In the genomic region with DNA sequence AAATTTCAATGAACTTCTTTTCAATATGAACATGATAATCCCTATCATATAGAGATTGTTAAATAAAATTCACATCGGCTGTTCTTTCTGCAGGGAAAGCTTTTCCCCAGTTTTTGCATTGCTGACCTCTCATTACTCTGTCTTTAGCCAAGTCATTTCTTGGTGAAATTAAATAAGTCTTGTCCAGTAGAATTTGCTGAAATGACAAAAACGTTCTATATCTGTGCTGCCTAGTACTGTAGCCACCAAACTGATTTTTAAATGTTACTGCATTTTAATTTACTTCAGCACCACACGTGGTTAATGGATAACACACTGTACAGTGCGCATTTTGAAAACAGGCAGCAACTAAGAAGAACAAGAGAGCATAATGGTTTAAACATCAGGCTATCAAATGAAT, we compare ENCODE assay signal across 32 cellular contexts.
"Had no signal": no experiment of that assay in that cellular context is flagged by ENCODE, and none has a peak within 500 bp of the region (broad histone marks: within the 10 kb centered on the region; RNA-seq: fewer than 3 reads in every experiment).

No MANE protein-coding gene starts in this region.

- H3K27me3 ChIP-seq: adrenal gland, body of pancreas, colonic mucosa, esophagus squamous epithelium, gastroesophageal sphincter had no signal

- H3K27ac Mint-ChIP-seq: activated CD4-positive, alpha-beta memory T cell treated with anti-CD3 and anti-CD28 coated beads for 36 hours; activated CD4-positive, alpha-beta T cell treated with anti-CD3 and anti-CD28 coated beads for 36 hours; activated CD4-positive, alpha-beta T cell treated with anti-CD3 and anti-CD28 coated beads, Interleukin-2, amount 10 ng/mL, durations not matched to agents 24 days and 14 days; activated CD8-positive, alpha-beta memory T cell treated with anti-CD3 and anti-CD28 coated beads, Interleukin-2, amount 10 ng/mL, durations not matched to agents 7 days and 5 days; activated CD8-positive, alpha-beta T cell treated with anti-CD3 and anti-CD28 coated beads, Interleukin-2, amount 10 ng/mL, durations not matched to agents 7 days and 5 days; activated naive CD4-positive, alpha-beta T cell treated with anti-CD3 and anti-CD28 coated beads for 36 hours; activated naive CD4-positive, alpha-beta T cell treated with anti-CD3 and anti-CD28 coated beads, Interleukin-2, amount 50 U/mL, for 24 hours; activated naive CD8-positive, alpha-beta T cell treated with anti-CD3 and anti-CD28 coated beads for 36 hours; activated naive CD8-positive, alpha-beta T cell treated with anti-CD3 and anti-CD28 coated beads, Interleukin-2, amount 50 U/mL, for 24 hours; activated T-helper 1 cell treated with anti-CD3 and anti-CD28 coated beads, Interleukin-12 subunit alpha, Interleukin-12 subunit beta, Interleukin-2, Interleukin-4 antibody, amounts not matched to agents 30 ng/mL and 10 ng/mL and 1 ng/mL, durations not matched to agents 14 hours and 24 hours and 36 hours; activated T-helper 2 cell treated with anti-CD3 and anti-CD28 coated beads, Interferon-gamma antibody, Interleukin-2, Interleukin-4, amounts not matched to agents 10 μg/mL and 5 μg/mL and 100 μg/mL, durations not matched to agents 14 hours and 24 hours and 36 hours had no signal

- ATAC-seq: activated CD4-positive, alpha-beta T cell treated with anti-CD3 and anti-CD28 coated beads for 36 hours; activated CD8-positive, alpha-beta memory T cell treated with anti-CD3 and anti-CD28 coated beads, Interleukin-2, amount 10 ng/mL, durations not matched to agents 7 days and 5 days; activated CD8-positive, alpha-beta T cell treated with anti-CD3 and anti-CD28 coated beads, Interleukin-2, amount 10 ng/mL, durations not matched to agents 7 days and 5 days; activated naive CD8-positive, alpha-beta T cell treated with anti-CD3 and anti-CD28 coated beads, Interleukin-2, amount 50 U/mL, for 24 hours; body of pancreas; gastroesophageal sphincter had no signal

- H3K4me1 ChIP-seq: adrenal gland, colonic mucosa, esophagus squamous epithelium, gastroesophageal sphincter had no signal

- H3K4me3 ChIP-seq: adrenal gland, body of pancreas, colonic mucosa, esophagus squamous epithelium, gastroesophageal sphincter had no signal

- H3K36me3 ChIP-seq: adrenal gland, colonic mucosa, esophagus squamous epithelium, gastroesophageal sphincter had no signal

- FAIRE-seq: endometrium, endothelial cell of umbilical vein had no signal

- H3K36me3 Mint-ChIP-seq: activated CD4-positive, alpha-beta memory T cell treated with anti-CD3 and anti-CD28 coated beads for 36 hours; activated CD8-positive, alpha-beta memory T cell treated with anti-CD3 and anti-CD28 coated beads, Interleukin-2, amount 10 ng/mL, durations not matched to agents 7 days and 5 days; activated naive CD4-positive, alpha-beta T cell treated with anti-CD3 and anti-CD28 coated beads, Interleukin-2, amount 50 U/mL, for 24 hours; activated naive CD8-positive, alpha-beta T cell treated with anti-CD3 and anti-CD28 coated beads for 36 hours had no signal

- H3K4me1 Mint-ChIP-seq: activated CD4-positive, alpha-beta T cell treated with anti-CD3 and anti-CD28 coated beads for 36 hours; activated CD4-positive, alpha-beta T cell treated with anti-CD3 and anti-CD28 coated beads, Interleukin-2, amount 10 ng/mL, durations not matched to agents 24 days and 14 days; activated CD8-positive, alpha-beta memory T cell treated with anti-CD3 and anti-CD28 coated beads, Interleukin-2, amount 10 ng/mL, durations not matched to agents 7 days and 5 days; activated naive CD4-positive, alpha-beta T cell treated with anti-CD3 and anti-CD28 coated beads, Interleukin-2, amount 50 U/mL, for 24 hours; activated naive CD8-positive, alpha-beta T cell treated with anti-CD3 and anti-CD28 coated beads for 36 hours; activated naive CD8-positive, alpha-beta T cell treated with anti-CD3 and anti-CD28 coated beads, Interleukin-2, amount 50 U/mL, for 24 hours had no signal

- H3K4me3 Mint-ChIP-seq: activated CD4-positive, alpha-beta memory T cell treated with anti-CD3 and anti-CD28 coated beads for 36 hours; activated CD4-positive, alpha-beta T cell treated with anti-CD3 and anti-CD28 coated beads for 36 hours; activated CD4-positive, alpha-beta T cell treated with anti-CD3 and anti-CD28 coated beads, Interleukin-2, amount 10 ng/mL, durations not matched to agents 24 days and 14 days; activated CD8-positive, alpha-beta memory T cell treated with anti-CD3 and anti-CD28 coated beads, Interleukin-2, amount 10 ng/mL, durations not matched to agents 7 days and 5 days; activated CD8-positive, alpha-beta T cell treated with anti-CD3 and anti-CD28 coated beads, Interleukin-2, amount 10 ng/mL, durations not matched to agents 7 days and 5 days; activated naive CD4-positive, alpha-beta T cell treated with anti-CD3 and anti-CD28 coated beads for 36 hours; activated naive CD4-positive, alpha-beta T cell treated with anti-CD3 and anti-CD28 coated beads, Interleukin-2, amount 50 U/mL, for 24 hours; activated naive CD8-positive, alpha-beta T cell treated with anti-CD3 and anti-CD28 coated beads for 36 hours; activated naive CD8-positive, alpha-beta T cell treated with anti-CD3 and anti-CD28 coated beads, Interleukin-2, amount 50 U/mL, for 24 hours; activated T-helper 1 cell treated with anti-CD3 and anti-CD28 coated beads, Interleukin-12 subunit alpha, Interleukin-12 subunit beta, Interleukin-2, Interleukin-4 antibody, amounts not matched to agents 30 ng/mL and 10 ng/mL and 1 ng/mL, durations not matched to agents 14 hours and 24 hours and 36 hours had no signal

- H3K9me3 ChIP-seq: adrenal gland, body of pancreas, colonic mucosa, esophagus squamous epithelium, gastroesophageal sphincter had no signal

- H3K27me3 Mint-ChIP-seq: activated CD4-positive, alpha-beta memory T cell treated with anti-CD3 and anti-CD28 coated beads for 36 hours; activated CD4-positive, alpha-beta T cell treated with anti-CD3 and anti-CD28 coated beads, Interleukin-2, amount 10 ng/mL, durations not matched to agents 24 days and 14 days; activated CD8-positive, alpha-beta memory T cell treated with anti-CD3 and anti-CD28 coated beads, Interleukin-2, amount 10 ng/mL, durations not matched to agents 7 days and 5 days; activated naive CD8-positive, alpha-beta T cell treated with anti-CD3 and anti-CD28 coated beads for 36 hours; activated naive CD8-positive, alpha-beta T cell treated with anti-CD3 and anti-CD28 coated beads, Interleukin-2, amount 50 U/mL, for 24 hours had no signal

- H3K9me3 Mint-ChIP-seq: activated CD4-positive, alpha-beta memory T cell treated with anti-CD3 and anti-CD28 coated beads for 36 hours; activated naive CD8-positive, alpha-beta T cell treated with anti-CD3 and anti-CD28 coated beads for 36 hours had no signal

- H3K27ac ChIP-seq: adrenal gland, body of pancreas, colonic mucosa, epithelial cell of prostate, esophagus squamous epithelium, gastroesophageal sphincter had no signal

- DNase-seq: activated CD4-positive, alpha-beta memory T cell treated with anti-CD3 and anti-CD28 coated beads for 36 hours; activated CD4-positive, alpha-beta T cell treated with anti-CD3 and anti-CD28 coated beads for 36 hours; activated CD4-positive, alpha-beta T cell treated with anti-CD3 and anti-CD28 coated beads, Interleukin-2, amount 10 ng/mL, durations not matched to agents 24 days and 14 days; activated CD4-positive, CD25-positive, alpha-beta regulatory T cell; activated CD4-positive, CD25-positive, alpha-beta regulatory T cell treated with anti-CD3 and anti-CD28 coated beads, Interleukin-2, amount 50 U/mL, for 72 hours; activated CD8-positive, alpha-beta memory T cell treated with anti-CD3 and anti-CD28 coated beads, Interleukin-2, amount 10 ng/mL, durations not matched to agents 7 days and 5 days; activated CD8-positive, alpha-beta memory T cell treated with anti-CD3 and anti-CD28 coated beads, Interleukin-2, amount 50 U/mL, for 4 hours; activated CD8-positive, alpha-beta T cell treated with anti-CD3 and anti-CD28 coated beads, Interleukin-2, amount 10 ng/mL, durations not matched to agents 7 days and 5 days; activated effector memory CD4-positive, alpha-beta T cell treated with anti-CD3 and anti-CD28 coated beads, Interleukin-2, amount 50 U/mL, for 16 hours; activated naive CD4-positive, alpha-beta T cell treated with anti-CD3 and anti-CD28 coated beads for 36 hours; activated naive CD8-positive, alpha-beta T cell treated with anti-CD3 and anti-CD28 coated beads for 36 hours; activated naive CD8-positive, alpha-beta T cell treated with anti-CD3 and anti-CD28 coated beads, Interleukin-2, amount 50 U/mL, for 24 hours; activated T-cell treated with anti-CD3 and anti-CD28 coated beads, Interleukin-2, amount 50 U/mL, for 1 hour; activated T-cell treated with anti-CD3 and anti-CD28 coated beads, Interleukin-2, amount 50 U/mL, for 48 hours; adrenal gland; amygdala; aorta; body of pancreas; central memory CD4-positive, alpha-beta T cell; cerebellar nuclear complex; colonic mucosa; effector CD8-positive, alpha-beta T cell; esophagus squamous epithelium; foreskin melanocyte; T-helper 2 cell had no signal
